16 cellular contexts compared by ENCODE assay signal in genomic region chr3:108555966-108556581, GRCh38. TPM values are rescaled to one million over a fixed set of nuclear protein-coding genes. Genes with fewer than 3 reads are reported as not detected.
"Had no signal": no experiment of that assay in that cellular context is flagged by ENCODE, and none has a peak within 500 bp of the region (broad histone marks: within the 10 kb centered on the region; RNA-seq: fewer than 3 reads in every experiment).

No MANE protein-coding gene starts in this region.

- H3K4me1 Mint-ChIP-seq: neural crest cell had no signal

- H3K36me3 ChIP-seq: suprapubic skin, upper lobe of right lung had no signal

- H3K9me3 ChIP-seq: suprapubic skin, upper lobe of right lung had no signal

- DNase-seq: activated B cell treated with CpG ODN at 0.5 μM for 24 hours; activated CD4-positive, alpha-beta T cell treated with anti-CD3 and anti-CD28 coated beads, Interleukin-2, amount 10 ng/mL, durations not matched to agents 7 days and 5 days; activated CD8-positive, alpha-beta memory T cell treated with anti-CD3 and anti-CD28 coated beads, Interleukin-2, amount 50 U/mL, for 48 hours; activated gamma-delta T cell; activated T-cell treated with anti-CD3 and anti-CD28 coated beads, Interleukin-2, amount 50 U/mL, for 72 hours; amniotic stem cell; central memory CD4-positive, alpha-beta T cell; foreskin fibroblast; T-helper 17 cell; upper lobe of right lung had no signal

- H3K4me3 ChIP-seq: coronary artery, suprapubic skin, upper lobe of right lung had no signal

- H3K27me3 ChIP-seq: suprapubic skin, upper lobe of right lung had no signal

- H3K27ac Mint-ChIP-seq: activated B cell treated with CpG ODN at 0.5 μM for 24 hours; activated CD4-positive, alpha-beta T cell treated with anti-CD3 and anti-CD28 coated beads, Interleukin-2, amount 10 ng/mL, durations not matched to agents 7 days and 5 days; activated naive CD8-positive, alpha-beta T cell; activated T-cell treated with anti-CD3 and anti-CD28 coated beads, Interleukin-2, amount 50 U/mL, for 72 hours; stimulated activated naive CD8-positive, alpha-beta T cell treated with anti-CD3 and anti-CD28 coated beads, Interleukin-15, Interleukin-2, amounts not matched to agents 100 ng/mL and 50 ng/mL, for 24 hours; T-helper 17 cell had no signal

- H3K9me3 Mint-ChIP-seq: activated B cell treated with CpG ODN at 0.5 μM for 24 hours; activated CD4-positive, alpha-beta T cell treated with anti-CD3 and anti-CD28 coated beads, Interleukin-2, amount 10 ng/mL, durations not matched to agents 7 days and 5 days; activated T-cell treated with anti-CD3 and anti-CD28 coated beads, Interleukin-2, amount 50 U/mL, for 72 hours; neural crest cell; stimulated activated naive CD8-positive, alpha-beta T cell treated with anti-CD3 and anti-CD28 coated beads, Interleukin-15, Interleukin-2, amounts not matched to agents 100 ng/mL and 50 ng/mL, for 24 hours had no signal

- H3K4me1 ChIP-seq: suprapubic skin, upper lobe of right lung had no signal

- H3K27ac ChIP-seq: coronary artery, suprapubic skin, upper lobe of right lung had no signal

- H3K27me3 Mint-ChIP-seq: activated B cell treated with CpG ODN at 0.5 μM for 24 hours; activated CD4-positive, alpha-beta T cell treated with anti-CD3 and anti-CD28 coated beads, Interleukin-2, amount 10 ng/mL, durations not matched to agents 7 days and 5 days; activated naive CD8-positive, alpha-beta T cell; stimulated activated naive CD8-positive, alpha-beta T cell treated with anti-CD3 and anti-CD28 coated beads, Interleukin-15, Interleukin-2, amounts not matched to agents 100 ng/mL and 50 ng/mL, for 24 hours; T-helper 17 cell had no signal

- H3K4me3 Mint-ChIP-seq: activated B cell treated with CpG ODN at 0.5 μM for 24 hours; activated CD4-positive, alpha-beta T cell treated with anti-CD3 and anti-CD28 coated beads, Interleukin-2, amount 10 ng/mL, durations not matched to agents 7 days and 5 days; activated naive CD8-positive, alpha-beta T cell; activated T-cell treated with anti-CD3 and anti-CD28 coated beads, Interleukin-2, amount 50 U/mL, for 72 hours; neural crest cell; stimulated activated naive CD8-positive, alpha-beta T cell treated with anti-CD3 and anti-CD28 coated beads, Interleukin-15, Interleukin-2, amounts not matched to agents 100 ng/mL and 50 ng/mL, for 24 hours; T-helper 17 cell had no signal

RNA-seq across cellular contexts. Expression of gene MYH15, which starts 45.7 kb away (rescaled TPM):
- total RNA-seq: T-helper 17 cell had no signal
- polyA plus RNA-seq: endothelial cell of umbilical vein had no signal
